ENCODE assay signal across 1 cellular context in the genomic region with DNA sequence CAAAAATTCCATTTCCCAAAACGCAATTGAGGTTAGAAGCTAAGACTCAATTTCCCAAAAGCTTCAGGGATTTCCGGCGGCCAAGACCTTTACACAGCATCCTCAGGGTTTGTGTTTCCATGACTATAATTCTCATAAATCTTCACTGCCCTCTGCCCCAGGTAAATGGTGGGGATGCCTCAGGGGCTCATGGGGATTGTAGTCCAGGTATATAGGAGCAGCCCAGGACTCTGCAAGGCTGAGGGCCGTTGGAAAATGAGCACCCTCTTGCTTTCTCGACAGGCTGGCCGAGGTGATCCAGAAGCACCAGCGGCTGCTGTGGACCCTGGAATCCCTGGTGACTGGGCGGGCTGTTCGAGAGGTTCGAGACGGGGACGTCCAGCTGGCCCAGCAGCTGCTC.
TF ChIP-seq lines count a peak whose summit lies in the region.

No MANE protein-coding gene starts in this region.

TF ChIP-seq in HepG2, 621 proteins besides CTCF, POLR2A, EP300 and RAD21:
- TF ChIP-seq WIZ (CRISPR knock-in tag; IDR thresholded peaks at IDR 0.05) = no peak
- peak; percentile 50; the same call in 1 of the 2 replicates for TF ChIP-seq ZNF143 (CRISPR knock-in tag; IDR thresholded peaks at IDR 0.05)
